21 cellular contexts compared by ENCODE assay signal in genomic region chr15:97979131-97979502, GRCh38.
"Had no signal": no experiment of that assay in that cellular context is flagged by ENCODE, and none has a peak within 500 bp of the region (broad histone marks: within the 10 kb centered on the region; RNA-seq: fewer than 3 reads in every experiment).

No MANE protein-coding gene starts in this region.

- H3K36me3 ChIP-seq: breast epithelium, gastrocnemius medialis had no signal

- DNase-seq: activated CD4-positive, alpha-beta T cell treated with anti-CD3 and anti-CD28 coated beads, Interleukin-2, amount 10 ng/mL, durations not matched to agents 7 days and 5 days; activated CD8-positive, alpha-beta memory T cell treated with anti-CD3 and anti-CD28 coated beads for 24 hours; activated effector memory CD4-positive, alpha-beta T cell treated with anti-CD3 and anti-CD28 coated beads, Interleukin-2, amount 50 U/mL, for 16 hours; activated naive CD4-positive, alpha-beta T cell treated with anti-CD3 and anti-CD28 coated beads, Interleukin-2, amount 50 U/mL, for 16 hours; activated T-cell treated with anti-CD3 and anti-CD28 coated beads, Interleukin-2, amount 50 U/mL, for 72 hours; cortex of kidney; gastrocnemius medialis; left colon; midbrain; occipital lobe; retina; stimulated activated CD4-positive, alpha-beta T cell treated with anti-CD3 and anti-CD28 coated beads, Interleukin-12 subunit alpha, Interleukin-12 subunit beta, amount 100 ng/mL, for 4 hours; stimulated activated CD4-positive, alpha-beta T cell treated with anti-CD3 and anti-CD28 coated beads, Interleukin-1b, Interleukin-23, amount 100 ng/mL, for 48 hours; stimulated activated naive CD4-positive, alpha-beta T cell treated with Interleukin-2 at 50 U/mL for 16 hours; transverse colon had no signal

- H3K27me3 ChIP-seq: ascending aorta, breast epithelium, gastrocnemius medialis, transverse colon, vagina had no signal

- H3K4me1 ChIP-seq: ascending aorta, breast epithelium, gastrocnemius medialis had no signal

- H3K9me3 ChIP-seq: ascending aorta, breast epithelium, gastrocnemius medialis, transverse colon, vagina had no signal

- H3K27ac ChIP-seq: ascending aorta, gastrocnemius medialis, vagina had no signal

- H3K4me3 ChIP-seq: ascending aorta, breast epithelium, gastrocnemius medialis, lung, transverse colon, vagina had no signal

- ATAC-seq: activated CD4-positive, CD25-positive, alpha-beta regulatory T cell treated with anti-CD3 and anti-CD28 coated beads, Interleukin-2, amount 50 U/mL, for 24 hours; activated T-cell treated with anti-CD3 and anti-CD28 coated beads, Interleukin-2, amount 50 U/mL, for 72 hours; left colon had no signal

- FAIRE-seq: endometrium had no signal
